17 cellular contexts compared by ENCODE assay signal in genomic region chr14:39665084-39665483, GRCh38.
DNase-seq lines count a peak whose midpoint lies in the region; ATAC-seq and TF ChIP-seq lines count a peak whose summit lies in the region.
"Had no signal": no experiment of that assay in that cellular context is flagged by ENCODE, and none has a peak within 500 bp of the region (broad histone marks: within the 10 kb centered on the region; RNA-seq: fewer than 3 reads in every experiment).

No MANE protein-coding gene starts in this region.

- no peaks in the 10 kb centered on the region for H3K4me1 ChIP-seq in foreskin keratinocyte
- H3K4me1 ChIP-seq: stomach had no signal

- in situ Hi-C loops in KBM-7 (cut with MboI; ENCODE audit: low pct_unique_long_range_greater_than_20kb, low sequenced_read_pairs), result no loop called here

- ATAC-seq in GM18870 (IDR thresholded peaks at IDR 0.05; ENCODE audit: unreplicated experiment) (peak; percentile 79), HG03045 (IDR thresholded peaks at IDR 0.05; ENCODE audit: unreplicated experiment) (no peak), foreskin keratinocyte (no peak)
- ATAC-seq: activated CD4-positive, alpha-beta T cell treated with anti-CD3 and anti-CD28 coated beads for 36 hours; natural killer cell had no signal

- DNase-seq in A172 (ENCODE audit: low spot score) (peak; percentile 16), KBM-7 (peak; percentile 3), astrocyte of the hippocampus (ENCODE audit: low read depth, low spot score) (peak; percentile 18), NCI-H345 (lab: John Stamatoyannopoulos, UW) (no peak), foreskin keratinocyte (no peak), DMS53 treated with DMSO at 0.1 percent for 48 hours (lab: John Stamatoyannopoulos, UW; ENCODE audit: unreplicated experiment) (no peak)
- DNase-seq: ACHN; activated CD4-positive, alpha-beta T cell treated with anti-CD3 and anti-CD28 coated beads for 36 hours; activated naive CD4-positive, alpha-beta T cell treated with anti-CD3 and anti-CD28 coated beads, Interleukin-2, amount 50 U/mL, for 16 hours; kidney; natural killer cell; NCI-H1436; SHP77; stomach had no signal

- no peaks in the 10 kb centered on the region for H3K27me3 ChIP-seq in foreskin keratinocyte
- H3K27me3 ChIP-seq: stomach had no signal

- H3K27ac ChIP-seq in foreskin keratinocyte, result no peak overlapping the region
- H3K27ac ChIP-seq: KMS-11, stomach had no signal

- TF ChIP-seq CTCF in foreskin keratinocyte (conservative IDR thresholded peaks at IDR 0.05), result no peak

Comparison
In these comparisons a context has a peak if more than half of its experiments do, and no peak if none do; other contexts are left out.
1. DNase-seq: peak in A172 (single experiment), KBM-7 (single experiment) and astrocyte of the hippocampus (single experiment); none in NCI-H345 (single experiment), foreskin keratinocyte (0 of 2) and DMS53 treated with DMSO at 0.1 percent for 48 hours (single experiment).